ENCODE assay signal across 8 cellular contexts in the genomic region with DNA sequence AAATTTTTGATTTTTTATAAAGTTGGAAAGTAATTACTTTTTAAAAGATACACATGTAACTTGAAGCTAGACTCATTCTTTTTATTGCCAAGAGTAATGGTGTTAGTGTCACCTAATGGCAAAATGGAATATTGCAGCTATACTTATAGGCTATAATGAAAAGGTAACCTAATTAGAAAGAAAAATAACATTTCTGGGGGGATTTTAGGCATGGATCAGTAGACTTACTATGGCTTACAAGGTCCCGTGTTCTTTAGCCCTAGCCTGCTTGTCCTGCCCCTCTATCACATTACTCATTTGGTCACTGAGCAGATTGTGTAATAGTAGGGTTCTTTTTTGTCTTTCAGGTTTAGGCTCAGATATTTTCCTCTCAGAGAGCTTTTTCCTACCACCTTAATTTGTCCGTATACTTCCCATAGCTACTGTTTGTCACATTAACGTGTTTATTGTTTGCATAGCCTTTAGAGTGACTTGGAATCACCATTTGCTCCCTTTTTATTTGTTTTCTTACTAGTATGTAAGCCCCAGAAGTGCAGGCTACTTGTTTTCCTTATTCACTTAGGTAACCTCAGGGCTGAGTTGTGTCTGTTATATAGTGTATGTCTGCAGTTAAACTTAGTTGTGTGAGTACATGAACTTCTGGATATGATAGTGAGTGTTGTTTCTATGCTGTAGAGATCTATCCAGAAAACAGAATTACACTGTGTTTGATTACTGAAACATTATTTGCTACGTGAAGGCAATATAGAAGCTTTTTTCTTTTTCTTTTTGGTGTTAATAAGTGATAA. TPM values are rescaled to one million over a fixed set of nuclear protein-coding genes. Genes with fewer than 3 reads are reported as not detected.
DNase-seq lines count a peak whose midpoint lies in the region; ATAC-seq and TF ChIP-seq lines count a peak whose summit lies in the region.

No MANE protein-coding gene starts in this region.

- 40% methylated on average over 4 of the region's 4 CpGs for whole genome bisulfite sequencing in suprapubic skin

- H3K36me3 Mint-ChIP-seq in Calu3 (ENCODE audit: insufficient read depth, unreplicated experiment) = no peaks in the 10 kb centered on the region

- intact Hi-C loops in Calu3 (cut with micrococcal nuclease; ENCODE audit: unreplicated experiment) = loop anchor here (5.0 kb wide), 4 partner anchors 106 to 796 kb away; no protein-coding TSS in a partner anchor

- no peak overlapping the region for H3K4me3 Mint-ChIP-seq in Calu3 (ENCODE audit: low read depth, unreplicated experiment)

- TF ChIP-seq EP300 in suprapubic skin (IDR thresholded peaks at IDR 0.05) = no peak

- H3K4me3 ChIP-seq in suprapubic skin = no peak overlapping the region

- H3K36me3 ChIP-seq in suprapubic skin = peaks cover 4% of the 10 kb centered on the region

- H3K9me3 ChIP-seq in suprapubic skin = no peaks in the 10 kb centered on the region

- BruUV-seq in Calu3 (replicated peaks; lab: Mats Ljungman, UMichigan) = no TSS peak

- TF ChIP-seq POLR2A in suprapubic skin (IDR thresholded peaks at IDR 0.05) = no peak

- DNase-seq in Calu3 = no peak
- peak; percentile 4 to 68 (median 44) for DNase-seq in NCI-H1417 (lab: John Stamatoyannopoulos, UW)
- DNase-seq in amniotic epithelial cell (ENCODE audit: low read depth) = peak; percentile 49
- DNase-seq in iPS DF 4.7 (ENCODE audit: extremely low read depth, low spot score) = peak; percentile 19
- DNase-seq in suprapubic skin (ENCODE audit: low spot score in 2 of 2) = no peak
- no peak for DNase-seq in activated T-cell treated with anti-CD3 and anti-CD28 coated beads for 4 hours
- DNase-seq in 8988T = no peak

- no peaks in the 10 kb centered on the region for H3K27me3 ChIP-seq in suprapubic skin

- TF ChIP-seq CTCF in Calu3 (IDR thresholded peaks at IDR 0.05; ENCODE audit: unreplicated experiment) = peak; percentile 57
- TF ChIP-seq CTCF in suprapubic skin (IDR thresholded peaks at IDR 0.05) = peak; percentile 22 to 45

- H3K4me1 ChIP-seq in suprapubic skin = no peaks in the 10 kb centered on the region

- H3K4me1 Mint-ChIP-seq in Calu3 (ENCODE audit: low read depth, unreplicated experiment) = no peaks in the 10 kb centered on the region

- CTCF ChIA-PET in Calu3 (lab: Charles Lee) = interaction anchor here (0.5 to 1.3 kb wide), 6 partner anchors 11 to 1472 kb away, joined by 3 to 5 read pairs (median 3); no protein-coding TSS in a partner anchor

- H3K27ac ChIP-seq in suprapubic skin = no peak overlapping the region

- H3K27ac Mint-ChIP-seq in Calu3 (ENCODE audit: unreplicated experiment) = no peak overlapping the region

- no peaks in the 10 kb centered on the region for H3K27me3 Mint-ChIP-seq in Calu3 (ENCODE audit: unreplicated experiment)

- ATAC-seq in GM19395 (IDR thresholded peaks at IDR 0.05; ENCODE audit: unreplicated experiment) = peak; percentile 53

- H3K9me3 Mint-ChIP-seq in Calu3 (ENCODE audit: low read depth, unreplicated experiment) = peaks cover 4% of the 10 kb centered on the region

RNA-seq across cellular contexts. Expression of gene RABGAP1L, which starts 58.7 kb away (rescaled TPM):
- total RNA-seq in Calu3 (2022) = 132 and 135 TPM in 2 replicates
- 100 to 1,000 TPM in 1 of 4 donors, 10 to 100 TPM in 3; 48.2 to 102 (median 59.1) TPM for total RNA-seq in suprapubic skin

Comparison
In these comparisons a context has a peak if more than half of its experiments do, and no peak if none do; other contexts are left out.
1. DNase-seq: peak in NCI-H1417 (3 of 3), amniotic epithelial cell (single experiment) and iPS DF 4.7 (single experiment); none in Calu3 (single experiment), suprapubic skin (0 of 2), activated T-cell treated with anti-CD3 and anti-CD28 coated beads for 4 hours (single experiment) and 8988T (single experiment).